ENCODE assay signal across 10 cellular contexts in the genomic region with DNA sequence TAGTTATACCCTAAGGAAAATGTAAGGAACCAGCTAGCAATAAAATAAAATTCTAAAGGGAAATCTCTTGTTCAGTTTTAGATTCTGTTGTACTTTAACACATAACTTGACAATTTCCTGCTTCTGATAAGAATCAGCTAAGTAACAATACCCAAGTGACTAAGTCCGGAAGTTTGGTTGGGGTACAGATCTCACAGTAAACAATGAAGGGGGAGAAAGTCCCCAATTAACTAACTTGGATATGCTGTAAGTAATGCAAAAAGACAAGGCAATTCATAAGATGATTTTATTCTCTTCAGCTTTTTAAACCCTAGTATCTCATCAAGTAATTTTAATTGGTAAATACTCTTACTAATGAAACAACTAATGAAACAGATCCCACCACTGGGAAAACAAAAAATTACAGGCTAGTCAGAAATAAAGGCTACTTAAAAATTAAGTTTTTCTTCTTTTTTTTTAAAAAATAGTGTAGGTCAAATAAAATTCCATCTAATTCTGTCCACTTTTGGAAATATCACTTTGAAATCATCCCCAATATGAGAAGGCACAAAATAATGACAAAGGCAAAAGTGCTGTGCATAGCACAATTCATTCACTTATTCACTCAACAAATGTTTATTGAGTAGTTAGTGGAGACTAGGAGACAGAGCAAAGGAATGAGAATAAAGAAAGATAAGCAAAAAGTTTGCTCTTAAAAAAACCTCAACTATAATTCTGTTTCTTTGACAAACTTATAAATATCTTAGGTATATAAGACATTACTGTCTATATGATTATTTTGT. TPM values are rescaled to one million over a fixed set of nuclear protein-coding genes. Genes with fewer than 3 reads are reported as not detected.
DNase-seq lines count a peak whose midpoint lies in the region; ATAC-seq, FAIRE-seq and TF ChIP-seq lines count a peak whose summit lies in the region.
"Had no signal": no experiment of that assay in that cellular context is flagged by ENCODE, and none has a peak within 500 bp of the region (broad histone marks: within the 10 kb centered on the region; RNA-seq: fewer than 3 reads in every experiment).

No MANE protein-coding gene starts in this region.

- TF ChIP-seq EP300 in K562 (IDR thresholded peaks at IDR 0.05; ENCODE audit: low read length): no peak

- POLR2A ChIA-PET in MCF 10A (lab: Yijun Ruan, JAX): interaction anchor here (0.5 to 0.9 kb wide), 2 partner anchors 10 kb away, joined by 4 read pairs; no protein-coding TSS in a partner anchor
- POLR2A ChIA-PET in K562 (lab: Yijun Ruan, JAX): no interaction called here

- H3K9ac ChIP-seq in mammary epithelial cell (ENCODE audit: insufficient read depth, low read length) (no peak overlapping the region), K562 (ENCODE audit: insufficient read depth in 1 of 2, low read depth in 2 of 2, low read length in 2 of 2) (no peak overlapping the region)

- H2AFZ ChIP-seq in mammary epithelial cell (ENCODE audit: low read depth, low read length): no peak overlapping the region
- H2AFZ ChIP-seq in K562 (ENCODE audit: low read depth, low read length): no peak overlapping the region

- H3K4me3 ChIP-seq in mammary epithelial cell (replicated peaks in 1 of 3; ENCODE audit: insufficient read depth in 1 of 3, low read depth in 2 of 3, low read length in 3 of 3) (no peak overlapping the region), K562 (no peak overlapping the region), vagina (no peak overlapping the region)

- H3K27me3 ChIP-seq in mammary epithelial cell (ENCODE audit: insufficient read depth, low read length) (no peaks in the 10 kb centered on the region), K562 (ENCODE audit: control insufficient read depth in 2 of 2, insufficient read depth in 2 of 2, low read length in 2 of 2) (no peaks in the 10 kb centered on the region), vagina (no peaks in the 10 kb centered on the region), foreskin keratinocyte (no peaks in the 10 kb centered on the region)

- H3K79me2 ChIP-seq in mammary epithelial cell (ENCODE audit: insufficient read depth, low read length): peaks cover 89% of the 10 kb centered on the region
- peaks cover 90% of the 10 kb centered on the region for H3K79me2 ChIP-seq in K562 (ENCODE audit: control insufficient read depth, insufficient read depth, low read length)

- no peaks in the 10 kb centered on the region for H3K9me3 ChIP-seq in mammary epithelial cell (replicated peaks; ENCODE audit: insufficient read depth, low read length)
- no peaks in the 10 kb centered on the region for H3K9me3 ChIP-seq in K562 (replicated peaks; ENCODE audit: control insufficient read depth, insufficient read depth, low read depth, low read length)
- no peaks in the 10 kb centered on the region for H3K9me3 ChIP-seq in vagina

- H3K27ac ChIP-seq in mammary epithelial cell (ENCODE audit: insufficient read depth, low read depth, low read length) (no peak overlapping the region), K562 (ENCODE audit: extremely low read depth, low read depth, low read length) (0 out of 3 replicates have a peak overlapping the region, but pooled peaks have one; percentile 10), vagina (no peak overlapping the region), foreskin keratinocyte (no peak overlapping the region)

- ATAC-seq in HG03378 (IDR thresholded peaks at IDR 0.05; ENCODE audit: unreplicated experiment) (peak; percentile 83), K562 (no peak), foreskin keratinocyte (no peak), GM21528 (IDR thresholded peaks at IDR 0.05; ENCODE audit: low FRiP score, unreplicated experiment) (no peak)
- ATAC-seq in stimulated activated effector memory CD8-positive, alpha-beta T cell treated with anti-CD3 and anti-CD28 coated beads, Interleukin-12 subunit alpha, Interleukin-12 subunit beta, amount 100 ng/mL, for 72 hours: peak; percentile 92

- TF ChIP-seq POLR2A in K562 (conservative IDR thresholded peaks at IDR 0.05) (no peak), vagina (IDR thresholded peaks at IDR 0.05) (no peak)

- CTCF ChIA-PET in mammary epithelial cell (lab: Charles Lee; ENCODE audit: low non-redundant PET) (no interaction called here), MCF 10A (lab: Yijun Ruan, JAX) (no interaction called here), K562 (lab: Yijun Ruan, JAX; ENCODE audit: low intra/inter-chr PET ratio) (no interaction called here)

- peaks cover 16% of the 10 kb centered on the region for H3K36me3 Mint-ChIP-seq in MCF 10A (ENCODE audit: insufficient read depth, unreplicated experiment)
- peaks cover 5% of the 10 kb centered on the region for H3K36me3 Mint-ChIP-seq in stimulated activated effector memory CD8-positive, alpha-beta T cell treated with anti-CD3 and anti-CD28 coated beads, Interleukin-12 subunit alpha, Interleukin-12 subunit beta, amount 100 ng/mL, for 72 hours

- no peak for TF ChIP-seq RAD21 in K562 (CRISPR knock-in tag; conservative IDR thresholded peaks at IDR 0.05 in 1 of 2, IDR thresholded peaks at IDR 0.05 in 1 of 2)

- H3K9me1 ChIP-seq in K562 (ENCODE audit: control insufficient read depth, insufficient read depth, low read length): no peaks in the 10 kb centered on the region

- no peak for TF ChIP-seq CTCF in mammary epithelial cell (conservative IDR thresholded peaks at IDR 0.05 in 1 of 2, IDR thresholded peaks at IDR 0.05 in 1 of 2; ENCODE audit: extremely low read depth in 1 of 2, insufficient read depth in 1 of 2, low read depth in 1 of 2, low read length in 2 of 2)
- no peak for TF ChIP-seq CTCF in MCF 10A (IDR thresholded peaks at IDR 0.05; ENCODE audit: unreplicated experiment)
- no peak for TF ChIP-seq CTCF in K562 (IDR thresholded peaks at IDR 0.05 in 2 of 3, conservative IDR thresholded peaks at IDR 0.05 in 1 of 3; ENCODE audit: insufficient read depth in 2 of 3, low read depth in 1 of 3, low read length in 3 of 3)
- no peak for TF ChIP-seq CTCF in vagina (IDR thresholded peaks at IDR 0.05)
- no peak for TF ChIP-seq CTCF in foreskin keratinocyte (conservative IDR thresholded peaks at IDR 0.05)

- no TSS peak for BruUV-seq in mammary epithelial cell (replicated peaks; lab: Mats Ljungman, UMichigan)
- no TSS peak for BruUV-seq in MCF 10A (replicated peaks; lab: Mats Ljungman, UMichigan)
- no TSS peak for BruUV-seq in K562 (replicated peaks; lab: Mats Ljungman, UMichigan)

- H3K9me3 Mint-ChIP-seq in MCF 10A (ENCODE audit: unreplicated experiment): peaks cover 10% of the 10 kb centered on the region
- H3K9me3 Mint-ChIP-seq in stimulated activated effector memory CD8-positive, alpha-beta T cell treated with anti-CD3 and anti-CD28 coated beads, Interleukin-12 subunit alpha, Interleukin-12 subunit beta, amount 100 ng/mL, for 72 hours: no peaks in the 10 kb centered on the region

- intact Hi-C loops in mammary epithelial cell (cut with micrococcal nuclease) (no loop called here), MCF 10A (cut with micrococcal nuclease) (no loop called here), K562 (cut with micrococcal nuclease) (no loop called here), vagina (cut with DNase I) (no loop called here)

- H3K27me3 Mint-ChIP-seq in MCF 10A (ENCODE audit: insufficient read depth, unreplicated experiment): no peaks in the 10 kb centered on the region

- H3K36me3 ChIP-seq in mammary epithelial cell (ENCODE audit: insufficient read depth, low read length): peaks cover 5% of the 10 kb centered on the region
- no peaks in the 10 kb centered on the region; the same call in 2 of the 3 replicates for H3K36me3 ChIP-seq in K562 (ENCODE audit: control insufficient read depth, insufficient read depth, low read length)
- no peaks in the 10 kb centered on the region for H3K36me3 ChIP-seq in vagina

- in situ Hi-C loops in mammary epithelial cell (cut with MboI; ENCODE audit: low sequenced_read_pairs in 2 of 2): no loop called here
- in situ Hi-C loops in K562 (cut with MboI): no loop called here

- FAIRE-seq in K562 (lab: Jason Lieb, UNC): peak; percentile 6

- no peaks in the 10 kb centered on the region for H3K4me1 ChIP-seq in mammary epithelial cell (ENCODE audit: insufficient read depth, low read length)
- peaks cover 0 to 1% of the 10 kb centered on the region in 2 experiments; a peak in 1 of 5 replicates for H3K4me1 ChIP-seq in K562 (replicated peaks in 1 of 2; ENCODE audit: control insufficient read depth in 2 of 2, insufficient read depth in 2 of 2, low read length in 2 of 2)
- H3K4me1 ChIP-seq in vagina: peaks cover 51% of the 10 kb centered on the region
- peaks cover 11% of the 10 kb centered on the region for H3K4me1 ChIP-seq in foreskin keratinocyte

- no peak overlapping the region for H3K27ac Mint-ChIP-seq in MCF 10A (ENCODE audit: low read depth, unreplicated experiment)
- peak overlapping the region; percentile 78 for H3K27ac Mint-ChIP-seq in stimulated activated effector memory CD8-positive, alpha-beta T cell treated with anti-CD3 and anti-CD28 coated beads, Interleukin-12 subunit alpha, Interleukin-12 subunit beta, amount 100 ng/mL, for 72 hours

- H3K4me3 Mint-ChIP-seq in MCF 10A (ENCODE audit: unreplicated experiment): no peak overlapping the region
- H3K4me3 Mint-ChIP-seq in stimulated activated effector memory CD8-positive, alpha-beta T cell treated with anti-CD3 and anti-CD28 coated beads, Interleukin-12 subunit alpha, Interleukin-12 subunit beta, amount 100 ng/mL, for 72 hours: peak overlapping the region; percentile 24

- DNase-seq in mammary epithelial cell (no peak), MCF 10A (ENCODE audit: unreplicated experiment) (no peak), K562 (ENCODE audit: extremely low read depth in 1 of 4, low spot score in 3 of 4) (no peak), vagina (ENCODE audit: extremely low spot score in 2 of 2) (no peak), foreskin keratinocyte (no peak)
- DNase-seq in stimulated activated effector memory CD8-positive, alpha-beta T cell treated with anti-CD3 and anti-CD28 coated beads, Interleukin-12 subunit alpha, Interleukin-12 subunit beta, amount 100 ng/mL, for 72 hours (ENCODE audit: low spot score in 2 of 2): no peak
- DNase-seq: activated effector memory CD4-positive, alpha-beta T cell treated with Interleukin-2 at 50 U/mL for 16 hours; SHP77 treated with DMSO at 0.1 percent for 48 hours had no signal

- 80% methylated on average over 1 of the region's 1 CpG for WGBS in mammary epithelial cell (ENCODE audit: low coverage, missing lambda C conversion rate)
- 44% methylated on average over 1 of the region's 1 CpG for WGBS in K562 (ENCODE audit: insufficient coverage, low coverage, missing lambda C conversion rate)

- H3K4me2 ChIP-seq in mammary epithelial cell (ENCODE audit: insufficient read depth, low read depth, low read length) (peak overlapping the region; percentile 14), K562 (ENCODE audit: insufficient read depth, low read length) (no peak overlapping the region)

- H3K4me1 Mint-ChIP-seq in MCF 10A (ENCODE audit: insufficient read depth, unreplicated experiment): peaks cover 14% of the 10 kb centered on the region
- H3K4me1 Mint-ChIP-seq in stimulated activated effector memory CD8-positive, alpha-beta T cell treated with anti-CD3 and anti-CD28 coated beads, Interleukin-12 subunit alpha, Interleukin-12 subunit beta, amount 100 ng/mL, for 72 hours: peaks cover 72% of the 10 kb centered on the region

- H4K20me1 ChIP-seq in mammary epithelial cell (ENCODE audit: insufficient read depth, low read length) (no peaks in the 10 kb centered on the region), K562 (replicated peaks; ENCODE audit: control insufficient read depth, insufficient read depth, low read length) (no peaks in the 10 kb centered on the region)

- dilution Hi-C loops in mammary epithelial cell (cut with HindIII; ENCODE audit: low sequenced_read_pairs): no loop called here

RNA-seq across cellular contexts. Expression of a gene that starts 37.8 kb away (rescaled TPM):
- 10 to 100 TPM; 12.7 to 38.3 TPM for total RNA-seq in mammary epithelial cell
- polyA plus RNA-seq in mammary epithelial cell: 92.0 TPM
- 68.1 TPM for polyA minus RNA-seq in mammary epithelial cell
- total RNA-seq in MCF 10A (2022): 158 and 163 TPM in 2 replicates
- 5.0 and 5.9 TPM in 2 replicates for total RNA-seq in K562 (2011; cell fraction: chromatin; rRNA removed; ENCODE audit: low replicate concordance)
- total RNA-seq in K562 (2011; cell fraction: nucleolus; rRNA removed): 1.0 and 2.1 TPM in 2 replicates
- total RNA-seq in K562 (2011; cell fraction: nucleoplasm; rRNA removed): 3.4 and 5.1 TPM in 2 replicates
- 6.1 and 6.5 TPM in 2 replicates for total RNA-seq in K562 (2014; rRNA removed)
- total RNA-seq in K562 (2014; rRNA removed; fragmentation: Illumina TruSeq; extraction: Trizol): 6.9 and 7.1 TPM in 2 replicates
- 1.9 and 2.2 TPM in 2 replicates for total RNA-seq in K562 (2015; rRNA removed; fragmentation: Illumina TruSeq; extraction: Trizol)
- 4.6 and 5.3 TPM in 2 replicates for total RNA-seq in K562 (2021)
- polyA plus RNA-seq in K562 (2011; rRNA removed): 0.66 and 0.77 TPM in 2 replicates
- 0.40 and 0.67 TPM in 2 replicates for polyA plus RNA-seq in K562 (2011; cell fraction: cytosol; rRNA removed)
- polyA plus RNA-seq in K562 (2011; cell fraction: nucleus; rRNA removed): 1.3 and 1.6 TPM in 2 replicates
- 3.5 and 71.6 TPM in 2 replicates for polyA plus RNA-seq in K562 (2012)
- polyA plus RNA-seq in K562 (2014; fragmentation: Illumina TruSeq; extraction: Trizol): 7.4 and 8.6 TPM in 2 replicates
- 1 to 10 TPM; 4.8 to 9.9 TPM for polyA plus RNA-seq in K562 (2014; fragmentation: Nextera tagmentation; extraction: Ambion mirVana)
- 6.4 and 7.8 TPM in 2 replicates for polyA plus RNA-seq in K562 (2014; rRNA removed)
- polyA minus RNA-seq in K562 (2011; rRNA and poly(A)+ RNA removed): 1.2 and 1.3 TPM in 2 replicates
- 0.57 and 2.9 TPM in 2 replicates for polyA minus RNA-seq in K562 (2011; cell fraction: cytosol; rRNA and poly(A)+ RNA removed)
- polyA minus RNA-seq in K562 (2011; cell fraction: nucleus; rRNA and poly(A)+ RNA removed): 1.3 and 1.4 TPM in 2 replicates
- 67.3 TPM for total RNA-seq in vagina
- 104 and 118 TPM in 2 replicates for total RNA-seq in foreskin keratinocyte
- polyA plus RNA-seq in foreskin keratinocyte: 92.1 and 110 TPM in 2 replicates

RNA-seq across cellular contexts. Expression of a gene that starts 58.0 kb away (rescaled TPM):
- total RNA-seq in mammary epithelial cell (10 to 100 TPM; 46.2 to 47.0 TPM), MCF 10A (2022) (50.4 and 59.4 TPM in 2 replicates), K562 (2014; rRNA removed) (14.9 and 23.2 TPM in 2 replicates), K562 (2014; rRNA removed; fragmentation: Illumina TruSeq; extraction: Trizol) (24.4 and 25.0 TPM in 2 replicates), K562 (2015; rRNA removed; fragmentation: Illumina TruSeq; extraction: Trizol) (23.2 and 27.1 TPM in 2 replicates), K562 (2021) (22.6 and 23.2 TPM in 2 replicates), vagina (45.7 TPM), foreskin keratinocyte (27.6 and 28.7 TPM in 2 replicates)
- polyA plus RNA-seq in mammary epithelial cell (33.0 TPM), K562 (2011; rRNA removed) (22.9 and 30.5 TPM in 2 replicates), K562 (2014; fragmentation: Illumina TruSeq; extraction: Trizol) (26.4 and 30.0 TPM in 2 replicates), K562 (2014; fragmentation: Nextera tagmentation; extraction: Ambion mirVana) (10 to 100 TPM; 17.3 to 24.4 TPM), K562 (2014; rRNA removed) (22.2 and 25.7 TPM in 2 replicates), foreskin keratinocyte (13.9 and 17.1 TPM in 2 replicates)
- polyA minus RNA-seq in mammary epithelial cell: 25.1 TPM
- total RNA-seq in K562 (2011; cell fraction: chromatin; rRNA removed; ENCODE audit: low replicate concordance): 18.7 and 56.8 TPM in 2 replicates
- 11.3 and 15.9 TPM in 2 replicates for total RNA-seq in K562 (2011; cell fraction: nucleolus; rRNA removed)
- total RNA-seq in K562 (2011; cell fraction: nucleoplasm; rRNA removed): 30.7 and 64.5 TPM in 2 replicates
- polyA plus RNA-seq in K562 (2011; cell fraction: cytosol; rRNA removed): 4.0 and 8.7 TPM in 2 replicates
- 6.3 and 11.6 TPM in 2 replicates for polyA plus RNA-seq in K562 (2011; cell fraction: nucleus; rRNA removed)
- 17.4 and 19.4 TPM in 2 replicates for polyA plus RNA-seq in K562 (2012)
- polyA minus RNA-seq in K562 (2011; rRNA and poly(A)+ RNA removed): 46.4 and 62.6 TPM in 2 replicates
- polyA minus RNA-seq in K562 (2011; cell fraction: cytosol; rRNA and poly(A)+ RNA removed): 13.9 and 16.8 TPM in 2 replicates
- 18.2 and 29.5 TPM in 2 replicates for polyA minus RNA-seq in K562 (2011; cell fraction: nucleus; rRNA and poly(A)+ RNA removed)

Comparison
In these comparisons a context has a peak if more than half of its experiments do, and no peak if none do; other contexts are left out.
1. ATAC-seq: peak in HG03378 (single experiment) and stimulated activated effector memory CD8-positive, alpha-beta T cell treated with anti-CD3 and anti-CD28 coated beads, Interleukin-12 subunit alpha, Interleukin-12 subunit beta, amount 100 ng/mL, for 72 hours (single experiment); none in K562 (single experiment), foreskin keratinocyte (single experiment) and GM21528 (single experiment).